Comparison of ENCODE assay signal across 25 cellular contexts in genomic region chr21:29221259-29221744, GRCh38.
DNase-seq lines count a peak whose midpoint lies in the region; ATAC-seq, FAIRE-seq and TF ChIP-seq lines count a peak whose summit lies in the region.
"Had no signal": no experiment of that assay in that cellular context is flagged by ENCODE, and none has a peak within 500 bp of the region (broad histone marks: within the 10 kb centered on the region; RNA-seq: fewer than 3 reads in every experiment).

No MANE protein-coding gene starts in this region.

- WGBS in K562 (ENCODE audit: insufficient coverage, low coverage, missing lambda C conversion rate), result 2% methylated on average over 5 of the region's 5 CpGs
- 80% methylated on average over 5 of the region's 5 CpGs for WGBS in mesenchymal stem cell

- no TSS peak for BruUV-seq in K562 (replicated peaks; lab: Mats Ljungman, UMichigan)

- H3K4me2 ChIP-seq in K562 (ENCODE audit: insufficient read depth, low read length) (no peak overlapping the region), mesenchymal stem cell (ENCODE audit: low read length, poor library complexity, severe bottlenecking) (peak overlapping the region; percentile 10)
- H3K4me2 ChIP-seq: GM23338 had no signal

- H3K18ac ChIP-seq in mesenchymal stem cell (ENCODE audit: low read depth in 1 of 2, low read length in 2 of 2), result no peak overlapping the region

- H2BK12ac ChIP-seq in mesenchymal stem cell (ENCODE audit: low read length in 2 of 2), result no peak overlapping the region

- H3K36me3 ChIP-seq in K562 (ENCODE audit: control insufficient read depth, insufficient read depth, low read length), result no peaks in the 10 kb centered on the region
- no peaks in the 10 kb centered on the region for H3K36me3 ChIP-seq in mesenchymal stem cell (ENCODE audit: control insufficient read depth in 1 of 2, insufficient read depth in 2 of 2, low read depth in 1 of 2, low read length in 2 of 2)
- H3K36me3 ChIP-seq: left lung, ovary, thoracic aorta had no signal

- TF ChIP-seq CTCF in K562 (IDR thresholded peaks at IDR 0.05 in 2 of 3, conservative IDR thresholded peaks at IDR 0.05 in 1 of 3; ENCODE audit: insufficient read depth in 2 of 3, low read depth in 1 of 3, low read length in 3 of 3), result no peak

- H3K79me2 ChIP-seq in K562 (ENCODE audit: control insufficient read depth, insufficient read depth, low read length), result no peaks in the 10 kb centered on the region

- H2AK5ac ChIP-seq in mesenchymal stem cell (ENCODE audit: low read length, severe bottlenecking), result no peak overlapping the region

- H3K9me3 ChIP-seq in K562 (replicated peaks; ENCODE audit: control insufficient read depth, insufficient read depth, low read depth, low read length), result no peaks in the 10 kb centered on the region
- H3K9me3 ChIP-seq in mesenchymal stem cell (ENCODE audit: control insufficient read depth, low read length), result no peaks in the 10 kb centered on the region
- H3K9me3 ChIP-seq: Caco-2, left lung, ovary, thoracic aorta had no signal

- H2BK120ac ChIP-seq in mesenchymal stem cell (ENCODE audit: low read depth, low read length), result no peak overlapping the region

- no peaks in the 10 kb centered on the region for H4K20me1 ChIP-seq in K562 (replicated peaks; ENCODE audit: control insufficient read depth, insufficient read depth, low read length)

- H3K4ac ChIP-seq in mesenchymal stem cell (ENCODE audit: low read depth in 1 of 2, low read length in 2 of 2), result no peak overlapping the region

- H3K4me3 ChIP-seq in K562 (no peak overlapping the region), mesenchymal stem cell (ENCODE audit: insufficient read depth in 1 of 2, low read depth in 1 of 2, low read length in 2 of 2) (no peak overlapping the region)
- H3K4me3 ChIP-seq: GM23338, left lung, ovary, thoracic aorta had no signal

- H3K4me1 ChIP-seq in K562 (replicated peaks in 1 of 2; ENCODE audit: control insufficient read depth in 2 of 2, insufficient read depth in 2 of 2, low read length in 2 of 2) (peaks cover 0 to 4% of the 10 kb centered on the region in 2 experiments; a peak in 2 of 5 replicates), mesenchymal stem cell (ENCODE audit: control insufficient read depth, insufficient read depth, low read depth, low read length) (peaks cover 9% of the 10 kb centered on the region)

- no peak for ATAC-seq in K562
- ATAC-seq in GM19023 (IDR thresholded peaks at IDR 0.05; ENCODE audit: unreplicated experiment), result no peak
- ATAC-seq in GM19328 (IDR thresholded peaks at IDR 0.05; ENCODE audit: unreplicated experiment), result no peak
- ATAC-seq: GM23338, left lung, T-cell had no signal

- DNase-seq in EH (ENCODE audit: low read depth), result peak; percentile 90
- peak; percentile 70 for DNase-seq in M059J (ENCODE audit: low read depth)
- DNase-seq in K562 (ENCODE audit: extremely low read depth in 1 of 4, low spot score in 3 of 4), result peak in 1 of 4 experiments; percentile 33
- DNase-seq in mesenchymal stem cell, result no peak
- DNase-seq in AG08396 (ENCODE audit: low spot score), result no peak
- DNase-seq in epidermal melanocyte (ENCODE audit: insufficient read length, low spot score), result no peak
- DNase-seq: activated CD4-positive, alpha-beta T cell treated with anti-CD3 and anti-CD28 coated beads, Interleukin-2, amount 50 U/mL, for 48 hours; activated naive CD4-positive, alpha-beta T cell treated with anti-CD3 and anti-CD28 coated beads, Interleukin-2, amount 50 U/mL, for 16 hours; activated T-cell treated with anti-CD3 and anti-CD28 coated beads, Interleukin-2, amount 50 U/mL, for 1 hour; Caco-2; foreskin fibroblast; GF-D8; Kasumi-1; left lung; NCI-H1417; ovary; RPMI8226; small intestine; T-cell had no signal

- peak; percentile 39 for TF ChIP-seq EP300 in K562 (IDR thresholded peaks at IDR 0.05; ENCODE audit: low read length)

- in situ Hi-C loops in K562 (cut with MboI), result no loop called here

- H4K8ac ChIP-seq in mesenchymal stem cell (ENCODE audit: low read length), result no peak overlapping the region

- POLR2A ChIA-PET in K562 (lab: Yijun Ruan, JAX), result no interaction called here

- CTCF ChIA-PET in K562 (lab: Yijun Ruan, JAX; ENCODE audit: low intra/inter-chr PET ratio), result no interaction called here

- peak overlapping the region; percentile 49 for H2BK5ac ChIP-seq in mesenchymal stem cell (ENCODE audit: low read depth, low read length, poor library complexity, severe bottlenecking)

- no peaks in the 10 kb centered on the region for H3K9me1 ChIP-seq in K562 (ENCODE audit: control insufficient read depth, insufficient read depth, low read length)

- no peaks in the 10 kb centered on the region for H3K79me1 ChIP-seq in mesenchymal stem cell (replicated peaks; ENCODE audit: low read length, poor library complexity, severe bottlenecking)

- H4K91ac ChIP-seq in mesenchymal stem cell (ENCODE audit: low read length), result no peak overlapping the region

- no peak overlapping the region for H3K27ac ChIP-seq in K562 (ENCODE audit: extremely low read depth, low read depth, low read length)
- peak overlapping the region; percentile 98 for H3K27ac ChIP-seq in mesenchymal stem cell (ENCODE audit: low read length, poor library complexity, severe bottlenecking)
- H3K27ac ChIP-seq: HL-60, left lung, ovary, thoracic aorta had no signal

- H3K14ac ChIP-seq in mesenchymal stem cell (ENCODE audit: low read length in 2 of 2), result no peak overlapping the region

- no peak overlapping the region for H3K23ac ChIP-seq in mesenchymal stem cell (ENCODE audit: low read length in 2 of 2)

- intact Hi-C loops in K562 (cut with micrococcal nuclease), result no loop called here

- H3K9ac ChIP-seq in K562 (ENCODE audit: insufficient read depth in 1 of 2, low read depth in 2 of 2, low read length in 2 of 2) (no peak overlapping the region), mesenchymal stem cell (ENCODE audit: low read length) (no peak overlapping the region)

- peak; percentile 73 for FAIRE-seq in K562 (lab: Jason Lieb, UNC)
- FAIRE-seq: GM12892, small intestine had no signal

- H2AFZ ChIP-seq in K562 (ENCODE audit: low read depth, low read length) (no peak overlapping the region), mesenchymal stem cell (ENCODE audit: low read depth, low read length) (no peak overlapping the region)
- H2AFZ ChIP-seq: GM23338 had no signal

- no peak for TF ChIP-seq RAD21 in K562 (CRISPR knock-in tag; conservative IDR thresholded peaks at IDR 0.05 in 1 of 2, IDR thresholded peaks at IDR 0.05 in 1 of 2)

- TF ChIP-seq POLR2A in K562 (conservative IDR thresholded peaks at IDR 0.05), result no peak

- no peak overlapping the region for H2BK15ac ChIP-seq in mesenchymal stem cell (ENCODE audit: low read depth, poor library complexity, severe bottlenecking)

- H3K27me3 ChIP-seq in K562 (ENCODE audit: control insufficient read depth in 2 of 2, insufficient read depth in 2 of 2, low read length in 2 of 2) (no peaks in the 10 kb centered on the region), mesenchymal stem cell (ENCODE audit: control insufficient read depth in 1 of 2, insufficient read depth in 1 of 2, low read length in 2 of 2) (no peaks in the 10 kb centered on the region)
- H3K27me3 ChIP-seq: left lung, ovary had no signal

TF ChIP-seq in K562, 482 proteins besides CTCF, POLR2A, EP300 and RAD21 (continues in another document):
- TF ChIP-seq L3MBTL2 (IDR thresholded peaks at IDR 0.05), result no peak
- no peak for TF ChIP-seq ATF6 (CRISPR knock-in tag; IDR thresholded peaks at IDR 0.05)
- no peak for TF ChIP-seq DLX4 (CRISPR knock-in tag; IDR thresholded peaks at IDR 0.05)
- peak; percentile 49; the same call in 1 of the 2 replicates for TF ChIP-seq NFE2 (IDR thresholded peaks at IDR 0.05; ENCODE audit: low read depth)
- TF ChIP-seq KDM1A (IDR thresholded peaks at IDR 0.05), result 0 out of 4 replicates have a peak, but pooled peaks of 1 of the 2 experiments have one; percentile 16
- no peak for TF ChIP-seq XRCC5 (IDR thresholded peaks at IDR 0.05; ENCODE audit: low read depth, low read length)
- no peak for TF ChIP-seq SMAD3 (CRISPR knock-in tag; conservative IDR thresholded peaks at IDR 0.05)
- TF ChIP-seq HNRNPLL (IDR thresholded peaks at IDR 0.05; ENCODE audit: low read depth, low read length, poor library complexity, severe bottlenecking), result no peak
- TF ChIP-seq ERF (CRISPR knock-in tag; IDR thresholded peaks at IDR 0.05), result no peak
- TF ChIP-seq MXD1 (CRISPR knock-in tag; IDR thresholded peaks at IDR 0.05; ENCODE audit: borderline replicate concordance, poor library complexity, severe bottlenecking), result no peak
- peak; percentile 83 for TF ChIP-seq FOSL1 (tag; conservative IDR thresholded peaks at IDR 0.05)

Comparison
In these comparisons a context has a peak if more than half of its experiments do, and no peak if none do; other contexts are left out.
1. DNase-seq: peak in EH (single experiment) and M059J (single experiment); none in mesenchymal stem cell (single experiment), AG08396 (single experiment) and epidermal melanocyte (single experiment).